Comparison of ENCODE assay signal across 8 cellular contexts in genomic region chr6:32894085-32895005, GRCh38. TPM values are rescaled to one million over a fixed set of nuclear protein-coding genes. Genes with fewer than 3 reads are reported as not detected.
DNase-seq lines count a peak whose midpoint lies in the region; ATAC-seq, FAIRE-seq and TF ChIP-seq lines count a peak whose summit lies in the region.

No MANE protein-coding gene starts in this region.

- peak overlapping the region; percentile 96 for H3K4me3 Mint-ChIP-seq in central memory CD8-positive, alpha-beta T cell

- H2AFZ ChIP-seq in keratinocyte (ENCODE audit: control insufficient read depth, low read length): peak overlapping the region; percentile 98

- H3K27ac Mint-ChIP-seq in central memory CD8-positive, alpha-beta T cell (ENCODE audit: low read depth): peak overlapping the region; percentile 92

- no peaks in the 10 kb centered on the region for H3K36me3 ChIP-seq in keratinocyte (ENCODE audit: control insufficient read depth in 2 of 2, extremely low read depth in 1 of 2, insufficient read depth in 2 of 2, low read length in 2 of 2)

- H3K4me1 ChIP-seq in keratinocyte (ENCODE audit: control insufficient read depth, extremely low read depth, insufficient read depth, low read length): peaks cover 10% of the 10 kb centered on the region

- FAIRE-seq in keratinocyte (lab: Jason Lieb, UNC): no peak

- peaks cover 7% of the 10 kb centered on the region for H3K36me3 Mint-ChIP-seq in central memory CD8-positive, alpha-beta T cell (ENCODE audit: insufficient read depth)

- TF ChIP-seq CTCF in AG09309 (IDR thresholded peaks at IDR 0.05; ENCODE audit: control insufficient read depth, insufficient read depth, low read depth, low read length, missing control alignments) (no peak), keratinocyte (optimal IDR thresholded peaks at IDR 0.05 in 1 of 3, IDR thresholded peaks at IDR 0.05 in 1 of 3, conservative IDR thresholded peaks at IDR 0.05 in 1 of 3; ENCODE audit: extremely low read depth in 1 of 3, insufficient read depth in 2 of 3, low read length in 3 of 3) (no peak)

- no peaks in the 10 kb centered on the region for H3K9me3 ChIP-seq in keratinocyte (ENCODE audit: control insufficient read depth, low read depth, low read length)

- peak overlapping the region; percentile 62 for H3K4me3 ChIP-seq in AG09309 (ENCODE audit: control insufficient read depth, low read depth, low read length)
- H3K4me3 ChIP-seq in keratinocyte (ENCODE audit: control insufficient read depth in 2 of 3, extremely low read depth in 1 of 3, insufficient read depth in 2 of 3, low read depth in 1 of 3, low read length in 3 of 3): peak overlapping the region; percentile 74 to 93 (median 92)

- H3K79me2 ChIP-seq in keratinocyte (ENCODE audit: control insufficient read depth, insufficient read depth, low read length): peaks cover 20% of the 10 kb centered on the region

- DNase-seq in AG09309 (ENCODE audit: low read depth): peak; percentile 59
- peak; percentile 87 for DNase-seq in NCI-H226
- peak; percentile 75 to 92 (median 82) for DNase-seq in activated CD4-positive, CD25-positive, alpha-beta regulatory T cell (lab: John Stamatoyannopoulos, UW)
- peak; percentile 94 to 97 for DNase-seq in central memory CD8-positive, alpha-beta T cell (ENCODE audit: low spot score in 2 of 2)
- DNase-seq in keratinocyte (ENCODE audit: low read depth, low spot score): no peak
- peak; percentile 91 to 99 (median 92) for DNase-seq in stimulated activated CD4-positive, alpha-beta T cell treated with anti-CD3 and anti-CD28 coated beads, Interleukin-12 subunit alpha, Interleukin-12 subunit beta, amount 100 ng/mL, for 48 hours (ENCODE audit: low read depth in 2 of 3, low spot score in 1 of 3)

- no peaks in the 10 kb centered on the region for H3K27me3 ChIP-seq in keratinocyte (ENCODE audit: control insufficient read depth, extremely low read depth, insufficient read depth, low read length)

- peak overlapping the region; percentile 64 for H3K27ac ChIP-seq in keratinocyte (ENCODE audit: control insufficient read depth, insufficient read depth, low read length)

- peaks cover 45% of the 10 kb centered on the region for H3K4me1 Mint-ChIP-seq in central memory CD8-positive, alpha-beta T cell

- no peaks in the 10 kb centered on the region for H3K9me1 ChIP-seq in keratinocyte (ENCODE audit: control insufficient read depth, extremely low read depth, insufficient read depth, low read length)

- no peaks in the 10 kb centered on the region for H3K27me3 Mint-ChIP-seq in central memory CD8-positive, alpha-beta T cell

- no peaks in the 10 kb centered on the region for H4K20me1 ChIP-seq in keratinocyte (ENCODE audit: control insufficient read depth, extremely low read depth, insufficient read depth, low read length)

- peak overlapping the region; percentile 75 for H3K9ac ChIP-seq in keratinocyte (ENCODE audit: control insufficient read depth, extremely low read depth, insufficient read depth, low read length)

- H3K9me3 Mint-ChIP-seq in central memory CD8-positive, alpha-beta T cell: no peaks in the 10 kb centered on the region

- ATAC-seq in GM19023 (IDR thresholded peaks at IDR 0.05; ENCODE audit: unreplicated experiment) (peak; percentile 97), HG03196 (IDR thresholded peaks at IDR 0.05; ENCODE audit: unreplicated experiment) (peak; percentile 92)
- peak; percentile 99 for ATAC-seq in central memory CD8-positive, alpha-beta T cell (replicated peaks; ENCODE audit: extremely low read depth, poor library complexity, severe bottlenecking)

- dilution Hi-C loops in keratinocyte (cut with MboI; ENCODE audit: extremely low pct_ligation_motif_present, low sequenced_read_pairs): no loop called here

- peak overlapping the region; percentile 98 for H3K4me2 ChIP-seq in keratinocyte (ENCODE audit: control insufficient read depth, extremely low read depth, insufficient read depth, low read depth, low read length)

RNA-seq across cellular contexts. Expression of gene PSMB9, which starts 40.4 kb away (rescaled TPM):
- polyA plus RNA-seq in keratinocyte: 21.3 to 29.0 TPM (median 25.4 TPM) in 3 replicates
- polyA plus RNA-seq in keratinocyte (2011; ENCODE audit: low read depth): 0.69 TPM
- 10.9 and 17.9 TPM in 2 replicates for polyA plus RNA-seq in keratinocyte (2011; cell fraction: cytosol; rRNA removed)
- 6.6 TPM in 2 replicates for polyA plus RNA-seq in keratinocyte (2011; cell fraction: nucleus; rRNA removed)
- polyA plus RNA-seq in keratinocyte (2012; ENCODE audit: low replicate concordance): 1.4 and 28.6 TPM in 2 replicates
- 13.0 to 16.5 TPM (median 14.0 TPM) in 3 replicates for polyA minus RNA-seq in keratinocyte
- polyA minus RNA-seq in keratinocyte (2011; cell fraction: cytosol; rRNA and poly(A)+ RNA removed): 9.2 TPM
- 1.3 and 1.5 TPM in 2 replicates for polyA minus RNA-seq in keratinocyte (2011; cell fraction: nucleus; rRNA and poly(A)+ RNA removed)

RNA-seq across cellular contexts. Expression of gene TAP1, which starts 40.8 kb away (rescaled TPM):
- polyA plus RNA-seq in keratinocyte: 56.1 to 81.7 TPM (median 61.4 TPM) in 3 replicates
- 10.9 TPM for polyA plus RNA-seq in keratinocyte (2011; ENCODE audit: low read depth)
- 44.3 and 45.6 TPM in 2 replicates for polyA plus RNA-seq in keratinocyte (2011; cell fraction: cytosol; rRNA removed)
- polyA plus RNA-seq in keratinocyte (2011; cell fraction: nucleus; rRNA removed): 92.6 and 97.3 TPM in 2 replicates
- 47.4 and 68.3 TPM in 2 replicates for polyA plus RNA-seq in keratinocyte (2012; ENCODE audit: low replicate concordance)
- polyA minus RNA-seq in keratinocyte: 74.6 to 93.6 TPM (median 82.4 TPM) in 3 replicates
- 72.1 TPM for polyA minus RNA-seq in keratinocyte (2011; cell fraction: cytosol; rRNA and poly(A)+ RNA removed)
- 81.8 and 84.9 TPM in 2 replicates for polyA minus RNA-seq in keratinocyte (2011; cell fraction: nucleus; rRNA and poly(A)+ RNA removed)

RNA-seq across cellular contexts. Expression of gene HLA-DMB, which starts 46.5 kb away (rescaled TPM):
- 0.13 TPM in 1 of 3 replicates, not detected in the others for polyA plus RNA-seq in keratinocyte
- polyA plus RNA-seq in keratinocyte (2011; ENCODE audit: low read depth): not detected
- polyA plus RNA-seq in keratinocyte (2011; cell fraction: cytosol; rRNA removed): not detected in 2 replicates
- polyA plus RNA-seq in keratinocyte (2011; cell fraction: nucleus; rRNA removed): not detected in 2 replicates
- polyA plus RNA-seq in keratinocyte (2012; ENCODE audit: low replicate concordance): 0.21 TPM in 1 of 2 replicates, not detected in the other
- not detected in 3 replicates for polyA minus RNA-seq in keratinocyte
- not detected for polyA minus RNA-seq in keratinocyte (2011; cell fraction: cytosol; rRNA and poly(A)+ RNA removed)
- polyA minus RNA-seq in keratinocyte (2011; cell fraction: nucleus; rRNA and poly(A)+ RNA removed): not detected in 2 replicates

RNA-seq across cellular contexts. Expression of gene PSMB8, which starts 50.5 kb away (rescaled TPM):
- 44.4 to 66.7 TPM (median 63.4 TPM) in 3 replicates for polyA plus RNA-seq in keratinocyte
- 10.5 TPM for polyA plus RNA-seq in keratinocyte (2011; ENCODE audit: low read depth)
- polyA plus RNA-seq in keratinocyte (2011; cell fraction: cytosol; rRNA removed): 34.6 and 43.8 TPM in 2 replicates
- polyA plus RNA-seq in keratinocyte (2011; cell fraction: nucleus; rRNA removed): 24.8 and 26.6 TPM in 2 replicates
- polyA plus RNA-seq in keratinocyte (2012; ENCODE audit: low replicate concordance): 17.9 and 59.2 TPM in 2 replicates
- polyA minus RNA-seq in keratinocyte: 20.2 to 36.4 TPM (median 31.7 TPM) in 3 replicates
- 11.1 TPM for polyA minus RNA-seq in keratinocyte (2011; cell fraction: cytosol; rRNA and poly(A)+ RNA removed)
- polyA minus RNA-seq in keratinocyte (2011; cell fraction: nucleus; rRNA and poly(A)+ RNA removed): 4.3 and 5.0 TPM in 2 replicates

RNA-seq across cellular contexts. Expression of gene TAP2, which starts 55.8 kb away (rescaled TPM):
- polyA plus RNA-seq in keratinocyte: 24.5 to 50.7 TPM (median 32.6 TPM) in 3 replicates
- 4.3 TPM for polyA plus RNA-seq in keratinocyte (2011; ENCODE audit: low read depth)
- 7.8 and 9.5 TPM in 2 replicates for polyA plus RNA-seq in keratinocyte (2011; cell fraction: cytosol; rRNA removed)
- polyA plus RNA-seq in keratinocyte (2011; cell fraction: nucleus; rRNA removed): 69.2 and 76.6 TPM in 2 replicates
- 21.9 and 59.2 TPM in 2 replicates for polyA plus RNA-seq in keratinocyte (2012; ENCODE audit: low replicate concordance)
- 49.4 to 105 TPM (median 68.7 TPM) in 3 replicates for polyA minus RNA-seq in keratinocyte
- 24.0 TPM for polyA minus RNA-seq in keratinocyte (2011; cell fraction: cytosol; rRNA and poly(A)+ RNA removed)
- 94.4 and 116 TPM in 2 replicates for polyA minus RNA-seq in keratinocyte (2011; cell fraction: nucleus; rRNA and poly(A)+ RNA removed)
